34 cellular contexts compared by ENCODE assay signal in the genomic region with DNA sequence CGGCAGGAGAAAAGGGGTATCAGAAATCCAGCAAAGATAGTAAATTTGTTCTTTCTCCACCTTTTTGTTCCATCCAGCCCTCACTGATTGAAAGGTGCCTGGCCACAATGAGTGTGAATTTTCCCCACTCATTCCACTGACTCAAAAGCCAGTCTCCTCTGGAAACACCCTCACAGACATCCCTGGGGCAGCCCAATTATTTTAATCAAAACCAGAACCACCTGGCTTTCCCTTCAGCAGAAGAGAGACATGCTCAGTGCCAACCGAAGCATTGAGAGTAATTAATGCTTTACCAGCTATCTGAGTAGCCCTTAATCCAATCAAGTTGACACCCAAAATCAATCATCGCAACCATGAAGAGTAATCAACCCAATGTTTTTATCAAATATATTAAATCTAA.
"Had no signal": no experiment of that assay in that cellular context is flagged by ENCODE, and none has a peak within 500 bp of the region (broad histone marks: within the 10 kb centered on the region; RNA-seq: fewer than 3 reads in every experiment).

No MANE protein-coding gene starts in this region.

- H3K4me1 ChIP-seq: adrenal gland, body of pancreas, breast epithelium, SJCRH30 had no signal

- H3K27ac Mint-ChIP-seq: activated B cell treated with CpG ODN at 0.5 μM for 24 hours; activated CD4-positive, alpha-beta memory T cell treated with anti-CD3 and anti-CD28 coated beads for 36 hours; activated naive CD4-positive, alpha-beta T cell treated with anti-CD3 and anti-CD28 coated beads for 36 hours; activated naive CD4-positive, alpha-beta T cell treated with anti-CD3 and anti-CD28 coated beads, Interleukin-2, amount 50 U/mL, for 72 hours; activated T-helper 1 cell treated with anti-CD3 and anti-CD28 coated beads, Interleukin-12 subunit alpha, Interleukin-12 subunit beta, Interleukin-2, Interleukin-4 antibody, amounts not matched to agents 30 ng/mL and 10 ng/mL and 1 ng/mL, durations not matched to agents 14 hours and 24 hours and 36 hours had no signal

- ATAC-seq: activated naive CD4-positive, alpha-beta T cell treated with anti-CD3 and anti-CD28 coated beads, Interleukin-2, amount 50 U/mL, for 72 hours; activated T-cell treated with anti-CD3 and anti-CD28 coated beads, Interleukin-2, amount 50 U/mL, for 4 hours; body of pancreas; Panc1 had no signal

- H3K4me3 ChIP-seq: adrenal gland, body of pancreas, breast epithelium, SJCRH30 had no signal

- H3K4me3 Mint-ChIP-seq: activated B cell treated with CpG ODN at 0.5 μM for 24 hours; activated CD4-positive, alpha-beta memory T cell treated with anti-CD3 and anti-CD28 coated beads for 36 hours; activated naive CD4-positive, alpha-beta T cell treated with anti-CD3 and anti-CD28 coated beads for 36 hours; activated T-cell treated with anti-CD3 and anti-CD28 coated beads, Interleukin-2, amount 50 U/mL, for 4 hours; activated T-helper 1 cell treated with anti-CD3 and anti-CD28 coated beads, Interleukin-12 subunit alpha, Interleukin-12 subunit beta, Interleukin-2, Interleukin-4 antibody, amounts not matched to agents 30 ng/mL and 10 ng/mL and 1 ng/mL, durations not matched to agents 14 hours and 24 hours and 36 hours had no signal

- H3K36me3 Mint-ChIP-seq: activated CD4-positive, alpha-beta memory T cell treated with anti-CD3 and anti-CD28 coated beads for 36 hours; activated naive CD4-positive, alpha-beta T cell treated with anti-CD3 and anti-CD28 coated beads, Interleukin-2, amount 50 U/mL, for 72 hours had no signal

- H3K9me3 ChIP-seq: adrenal gland, body of pancreas, breast epithelium, SJCRH30 had no signal

- H3K27ac ChIP-seq: adrenal gland, body of pancreas, breast epithelium, SJCRH30, VCaP had no signal

- H3K27me3 Mint-ChIP-seq: activated B cell treated with CpG ODN at 0.5 μM for 24 hours; activated CD4-positive, alpha-beta memory T cell treated with anti-CD3 and anti-CD28 coated beads for 36 hours had no signal

- H3K4me1 Mint-ChIP-seq: activated B cell treated with CpG ODN at 0.5 μM for 24 hours had no signal

- H3K36me3 ChIP-seq: adrenal gland, breast epithelium, SJCRH30 had no signal

- H3K27me3 ChIP-seq: adrenal gland, body of pancreas, breast epithelium, SJCRH30 had no signal

- DNase-seq: activated B cell treated with CpG ODN at 0.5 μM for 24 hours; activated CD4-positive, alpha-beta memory T cell treated with anti-CD3 and anti-CD28 coated beads for 36 hours; activated CD4-positive, alpha-beta T cell treated with anti-CD3 and anti-CD28 coated beads for 4 hours; activated CD4-positive, alpha-beta T cell treated with anti-CD3 and anti-CD28 coated beads, Interleukin-2, amount 50 U/mL, for 1 hour; activated CD4-positive, CD25-positive, alpha-beta regulatory T cell treated with anti-CD3 and anti-CD28 coated beads, Interleukin-2, amount 50 U/mL, for 72 hours; activated CD8-positive, alpha-beta memory T cell treated with anti-CD3 and anti-CD28 coated beads, Interleukin-2, amount 50 U/mL, for 4 hours; activated gamma-delta T cell treated with Interleukin-2 at 50 U/mL for 16 hours; activated naive CD4-positive, alpha-beta T cell treated with anti-CD3 and anti-CD28 coated beads for 36 hours; activated T-cell treated with anti-CD3 and anti-CD28 coated beads for 4 hours; activated T-cell treated with anti-CD3 and anti-CD28 coated beads, Interleukin-2, amount 50 U/mL, for 4 hours; body of pancreas; Karpas-422; NCI-H1048; NCI-H1105 treated with DMSO at 0.1 percent for 48 hours; NCI-H146; NCI-H187; NCI-H2081; NCI-H226; NCI-H446 treated with DMSO at 0.1 percent for 48 hours; NCI-H69; NK-92 treated with Interleukin-12 subunit alpha and Interleukin-12 subunit beta, amount 100 ng/mL, for 24 hours; OCI-M1; SHP77; SJCRH30; SW 1271; T-helper 1 cell; T-helper 2 cell; T-helper 9 cell had no signal
